In the genomic region with DNA sequence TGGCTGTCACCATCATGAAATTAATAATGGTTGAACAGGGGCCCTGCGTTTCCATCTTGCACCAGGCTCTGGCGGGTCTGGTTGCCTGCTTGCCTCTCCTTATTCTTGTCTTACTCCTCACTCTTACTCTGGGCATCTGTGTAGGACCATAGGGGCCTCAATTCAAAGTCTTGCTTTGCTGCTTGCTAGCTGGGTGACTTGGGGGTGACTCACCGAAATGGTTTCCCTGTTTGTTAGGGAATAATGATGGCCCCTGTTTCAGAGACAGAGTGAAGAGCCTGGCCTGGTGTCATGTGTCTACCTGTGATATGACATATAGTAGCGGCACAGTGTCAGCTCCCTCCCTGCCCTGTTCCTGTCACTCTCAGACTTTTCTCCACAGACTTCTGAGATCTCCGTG, we compare ENCODE assay signal across 17 cellular contexts. TPM values are rescaled to one million over a fixed set of nuclear protein-coding genes. Genes with fewer than 3 reads are reported as not detected.
DNase-seq lines count a peak whose midpoint lies in the region; ATAC-seq and TF ChIP-seq lines count a peak whose summit lies in the region.
"Had no signal": no experiment of that assay in that cellular context is flagged by ENCODE, and none has a peak within 500 bp of the region (broad histone marks: within the 10 kb centered on the region; RNA-seq: fewer than 3 reads in every experiment).

No MANE protein-coding gene starts in this region.

- peaks cover 9% of the 10 kb centered on the region for H3F3A ChIP-seq in smooth muscle cell (ENCODE audit: low read depth)

- peaks cover 37% of the 10 kb centered on the region for H3K4me1 Mint-ChIP-seq in activated CD4-positive, alpha-beta T cell treated with anti-CD3 and anti-CD28 coated beads, Interleukin-2, amount 10 ng/mL, durations not matched to agents 24 days and 14 days
- H3K4me1 Mint-ChIP-seq in activated CD4-positive, alpha-beta T cell treated with anti-CD3 and anti-CD28 coated beads, Interleukin-2, amount 10 ng/mL, durations not matched to agents 7 days and 5 days = peaks cover 7% of the 10 kb centered on the region

- H3K9me3 ChIP-seq in IMR-90 (ENCODE audit: control insufficient read depth, insufficient read depth, low read length) (no peaks in the 10 kb centered on the region), smooth muscle cell (replicated peaks; ENCODE audit: low read depth) (no peaks in the 10 kb centered on the region)
- H3K9me3 ChIP-seq: Caco-2, neutrophil had no signal

- peak overlapping the region; percentile 8 for H2AK9ac ChIP-seq in IMR-90 (replicated peaks; ENCODE audit: low read depth, low read length, poor library complexity)

- H3K18ac ChIP-seq in IMR-90 (ENCODE audit: low read depth, low read length) = no peak overlapping the region

- H3K4me3 ChIP-seq in IMR-90 (ENCODE audit: insufficient read depth, low read depth, low read length) = no peak overlapping the region
- no peak overlapping the region for H3K4me3 ChIP-seq in smooth muscle cell

- peaks cover 5% of the 10 kb centered on the region for H3K27me3 ChIP-seq in IMR-90 (ENCODE audit: control insufficient read depth, insufficient read depth, low read length)
- no peaks in the 10 kb centered on the region for H3K27me3 ChIP-seq in smooth muscle cell (ENCODE audit: low read depth)
- H3K27me3 ChIP-seq: neutrophil had no signal

- no peak overlapping the region; a peak in 1 of 4 replicates for H4K8ac ChIP-seq in IMR-90 (ENCODE audit: low read depth in 2 of 2, low read length in 2 of 2)

- H3K79me2 ChIP-seq in smooth muscle cell (ENCODE audit: low read depth) = no peaks in the 10 kb centered on the region

- H3K23ac ChIP-seq in IMR-90 (ENCODE audit: low read depth, low read length) = no peak overlapping the region

- no peak for TF ChIP-seq CTCF in IMR-90 (conservative IDR thresholded peaks at IDR 0.05; ENCODE audit: low read depth, low read length)
- no peak for TF ChIP-seq CTCF in smooth muscle cell (IDR thresholded peaks at IDR 0.05; ENCODE audit: borderline replicate concordance, insufficient read depth, poor library complexity, severe bottlenecking)
- TF ChIP-seq CTCF in omental fat pad (IDR thresholded peaks at IDR 0.05) = no peak
- TF ChIP-seq CTCF in GM10248 (IDR thresholded peaks at IDR 0.05; ENCODE audit: control extremely low read depth, extremely low read depth, low read depth, missing control alignments) = no peak

- H3K27ac ChIP-seq in IMR-90 (ENCODE audit: insufficient read depth, low read length) (no peak overlapping the region), smooth muscle cell (ENCODE audit: low read depth) (peak overlapping the region; percentile 82)

- no TSS peak for BruUV-seq in IMR-90 (replicated peaks; lab: Mats Ljungman, UMichigan)

- H3K36me3 ChIP-seq in IMR-90 (ENCODE audit: control insufficient read depth, insufficient read depth, low read length) (no peaks in the 10 kb centered on the region), smooth muscle cell (ENCODE audit: low read depth) (no peaks in the 10 kb centered on the region)
- H3K36me3 ChIP-seq: neutrophil had no signal

- no peak overlapping the region for H3K9ac ChIP-seq in IMR-90 (ENCODE audit: low read depth, low read length)
- H3K9ac ChIP-seq in smooth muscle cell (ENCODE audit: low read depth) = no peak overlapping the region

- no peaks in the 10 kb centered on the region; the same call in 1 of the 2 replicates for H3K9me1 ChIP-seq in IMR-90 (ENCODE audit: insufficient read depth, low read length)

- peak overlapping the region; percentile 93 for H3K27ac Mint-ChIP-seq in activated CD4-positive, alpha-beta T cell treated with anti-CD3 and anti-CD28 coated beads, Interleukin-2, amount 10 ng/mL, durations not matched to agents 24 days and 14 days
- H3K27ac Mint-ChIP-seq in activated CD4-positive, alpha-beta T cell treated with anti-CD3 and anti-CD28 coated beads, Interleukin-2, amount 10 ng/mL, durations not matched to agents 7 days and 5 days = no peak overlapping the region
- H3K27ac Mint-ChIP-seq: T-helper 1 cell treated with Interleukin-12 subunit alpha and Interleukin-12 subunit beta and Interleukin-4 antibody, amounts not matched to agents 30 μg/mL and 1 μg/mL, for 36 hours had no signal

- H4K91ac ChIP-seq in IMR-90 (ENCODE audit: insufficient read depth, low read depth, low read length) = no peak overlapping the region

- H3K4ac ChIP-seq in IMR-90 (ENCODE audit: low read depth, low read length) = no peak overlapping the region

- H3K14ac ChIP-seq in IMR-90 (replicated peaks; ENCODE audit: low read depth, low read length) = no peak overlapping the region

- H3K4me3 Mint-ChIP-seq in activated CD4-positive, alpha-beta T cell treated with anti-CD3 and anti-CD28 coated beads, Interleukin-2, amount 10 ng/mL, durations not matched to agents 24 days and 14 days = no peak overlapping the region
- no peak overlapping the region for H3K4me3 Mint-ChIP-seq in activated CD4-positive, alpha-beta T cell treated with anti-CD3 and anti-CD28 coated beads, Interleukin-2, amount 10 ng/mL, durations not matched to agents 7 days and 5 days
- H3K4me3 Mint-ChIP-seq: effector memory CD8-positive, alpha-beta T cell; IgD-negative memory B cell; T-helper 1 cell treated with Interleukin-12 subunit alpha and Interleukin-12 subunit beta and Interleukin-4 antibody, amounts not matched to agents 30 μg/mL and 1 μg/mL, for 36 hours had no signal

- no peaks in the 10 kb centered on the region for H4K20me1 ChIP-seq in IMR-90 (ENCODE audit: insufficient read depth, low read length)
- no peaks in the 10 kb centered on the region for H4K20me1 ChIP-seq in smooth muscle cell (ENCODE audit: low read depth)

- no peak overlapping the region; the same call in 1 of the 2 replicates for H2AK5ac ChIP-seq in IMR-90 (ENCODE audit: low read depth, low read length)

- H4K5ac ChIP-seq in IMR-90 (ENCODE audit: low read depth, low read length) = no peak overlapping the region

- no peaks in the 10 kb centered on the region for H3K79me1 ChIP-seq in IMR-90 (ENCODE audit: low read depth in 1 of 2, low read length in 2 of 2)

- H2BK15ac ChIP-seq in IMR-90 (ENCODE audit: low read depth, low read length) = no peak overlapping the region

- peaks cover 4% of the 10 kb centered on the region for H3K36me3 Mint-ChIP-seq in activated CD4-positive, alpha-beta T cell treated with anti-CD3 and anti-CD28 coated beads, Interleukin-2, amount 10 ng/mL, durations not matched to agents 24 days and 14 days (ENCODE audit: low read depth)
- no peaks in the 10 kb centered on the region for H3K36me3 Mint-ChIP-seq in activated CD4-positive, alpha-beta T cell treated with anti-CD3 and anti-CD28 coated beads, Interleukin-2, amount 10 ng/mL, durations not matched to agents 7 days and 5 days (ENCODE audit: low read depth)

- H3K56ac ChIP-seq in IMR-90 (ENCODE audit: extremely low read depth, insufficient read depth, low read length) = no peak overlapping the region

- H3K9me3 Mint-ChIP-seq in activated CD4-positive, alpha-beta T cell treated with anti-CD3 and anti-CD28 coated beads, Interleukin-2, amount 10 ng/mL, durations not matched to agents 24 days and 14 days = no peaks in the 10 kb centered on the region
- no peaks in the 10 kb centered on the region for H3K9me3 Mint-ChIP-seq in activated CD4-positive, alpha-beta T cell treated with anti-CD3 and anti-CD28 coated beads, Interleukin-2, amount 10 ng/mL, durations not matched to agents 7 days and 5 days
- H3K9me3 Mint-ChIP-seq: effector memory CD8-positive, alpha-beta T cell; IgD-negative memory B cell; T-helper 1 cell treated with Interleukin-12 subunit alpha and Interleukin-12 subunit beta and Interleukin-4 antibody, amounts not matched to agents 30 μg/mL and 1 μg/mL, for 36 hours had no signal

- H3K27me3 Mint-ChIP-seq in activated CD4-positive, alpha-beta T cell treated with anti-CD3 and anti-CD28 coated beads, Interleukin-2, amount 10 ng/mL, durations not matched to agents 24 days and 14 days = no peaks in the 10 kb centered on the region
- H3K27me3 Mint-ChIP-seq in activated CD4-positive, alpha-beta T cell treated with anti-CD3 and anti-CD28 coated beads, Interleukin-2, amount 10 ng/mL, durations not matched to agents 7 days and 5 days = no peaks in the 10 kb centered on the region
- H3K27me3 Mint-ChIP-seq: effector memory CD8-positive, alpha-beta T cell; IgD-negative memory B cell had no signal

- ATAC-seq in IMR-90 (ENCODE audit: low read depth) (peak; percentile 18; the same call in 1 of the 2 replicates), omental fat pad (ENCODE audit: low FRiP score) (no peak)
- ATAC-seq: effector memory CD8-positive, alpha-beta T cell had no signal

- no peak for DNase-seq in activated CD4-positive, alpha-beta T cell treated with anti-CD3 and anti-CD28 coated beads, Interleukin-2, amount 10 ng/mL, durations not matched to agents 24 days and 14 days
- no peak for DNase-seq in activated CD4-positive, alpha-beta T cell treated with anti-CD3 and anti-CD28 coated beads, Interleukin-2, amount 10 ng/mL, durations not matched to agents 7 days and 5 days
- DNase-seq in IMR-90 (peak; percentile 33), dermis blood vessel endothelial cell (peak; percentile 13), smooth muscle cell (lab: John Stamatoyannopoulos, UW; ENCODE audit: unreplicated experiment) (no peak), omental fat pad (ENCODE audit: low spot score) (no peak), GM10248 (ENCODE audit: extremely low spot score) (no peak), head of caudate nucleus (no peak)
- DNase-seq: activated CD4-positive, alpha-beta T cell treated with anti-CD3 and anti-CD28 coated beads for 4 hours; activated gamma-delta T cell treated with Interleukin-2 at 50 U/mL for 16 hours; Caco-2; effector memory CD8-positive, alpha-beta T cell; RPMI8226; stimulated activated CD4-positive, alpha-beta T cell treated with anti-CD3 and anti-CD28 coated beads, Interleukin-4, amount 100 ng/mL, for 4 hours had no signal

- H3K4me2 ChIP-seq in IMR-90 (ENCODE audit: low read depth, low read length) (no peak overlapping the region), smooth muscle cell (no peak overlapping the region)

- H3K4me1 ChIP-seq in IMR-90 (ENCODE audit: control insufficient read depth, insufficient read depth, low read length) (peaks cover 6% of the 10 kb centered on the region; the same call in 1 of the 2 replicates), smooth muscle cell (ENCODE audit: low read depth) (peaks cover 4% of the 10 kb centered on the region)

- POLR2A ChIA-PET in activated CD4-positive, alpha-beta T cell treated with anti-CD3 and anti-CD28 coated beads, Interleukin-2, amount 10 ng/mL, durations not matched to agents 7 days and 5 days (lab: Charles Lee) = no interaction called here
- POLR2A ChIA-PET in IMR-90 (lab: Charles Lee; ENCODE audit: unreplicated experiment) (no interaction called here), GM10248 (lab: Yijun Ruan, JAX) (no interaction called here)

- H2BK5ac ChIP-seq in IMR-90 (ENCODE audit: low read depth, low read length, poor library complexity, severe bottlenecking) = no peak overlapping the region

- TF ChIP-seq POLR2A in IMR-90 (IDR thresholded peaks at IDR 0.05; ENCODE audit: low read depth, low read length) = no peak

- TF ChIP-seq RAD21 in IMR-90 (IDR thresholded peaks at IDR 0.05; ENCODE audit: low read length) = no peak

- H2AFZ ChIP-seq in IMR-90 (replicated peaks; ENCODE audit: low read length, poor library complexity) (peak overlapping the region; percentile 69), smooth muscle cell (ENCODE audit: low read depth) (no peak overlapping the region)

- dilution Hi-C loops in IMR-90 (cut with HindIII; ENCODE audit: low sequenced_read_pairs, unreplicated experiment) = no loop called here

- intact Hi-C loops in activated CD4-positive, alpha-beta T cell treated with anti-CD3 and anti-CD28 coated beads, Interleukin-2, amount 10 ng/mL, durations not matched to agents 24 days and 14 days (cut with micrococcal nuclease) = loop anchor here (5.0 to 10.0 kb wide), 3 partner anchors 342 to 640 kb away; a partner anchor contains a TSS
- intact Hi-C loops in IMR-90 (cut with micrococcal nuclease) = no loop called here
- intact Hi-C loops in head of caudate nucleus (cut with DNase I) = no loop called here

- H2BK120ac ChIP-seq in IMR-90 (ENCODE audit: low read depth, low read length) = no peak overlapping the region

- H2BK20ac ChIP-seq in IMR-90 (ENCODE audit: low read depth, low read length) = no peak overlapping the region

- CTCF ChIA-PET in activated CD4-positive, alpha-beta T cell treated with anti-CD3 and anti-CD28 coated beads, Interleukin-2, amount 10 ng/mL, durations not matched to agents 7 days and 5 days (lab: Charles Lee) = no interaction called here
- CTCF ChIA-PET in IMR-90 (lab: Yijun Ruan, JAX) = no interaction called here
- CTCF ChIA-PET in GM10248 (lab: Yijun Ruan, JAX) = interaction anchor here (0.6 to 2.3 kb wide), 3 partner anchors 11 to 178 kb away, joined by 3 to 6 read pairs (median 4); no protein-coding TSS in a partner anchor

- WGBS in IMR-90 (ENCODE audit: extremely low coverage in 2 of 2, insufficient read length in 1 of 2), 2 experiments = no CpG with 5 or more reads among the region's 5 CpGs
- 86% methylated on average over 5 of the region's 5 CpGs for WGBS in smooth muscle cell (ENCODE audit: low lambda C conversion rate)

- in situ Hi-C loops in IMR-90 (cut with MboI; ENCODE audit: low sequenced_read_pairs) = no loop called here

RNA-seq across cellular contexts. Expression of a gene that starts 24.6 kb away (rescaled TPM):
- 19.5 and 20.0 TPM in 2 replicates for total RNA-seq in activated CD4-positive, alpha-beta T cell treated with anti-CD3 and anti-CD28 coated beads, Interleukin-2, amount 10 ng/mL, durations not matched to agents 24 days and 14 days
- total RNA-seq in activated CD4-positive, alpha-beta T cell treated with anti-CD3 and anti-CD28 coated beads, Interleukin-2, amount 10 ng/mL, durations not matched to agents 7 days and 5 days = 1 to 10 TPM; 7.1 to 8.2 TPM
- total RNA-seq in IMR-90 (2012; rRNA removed) = 0.18 and 0.28 TPM in 2 replicates
- polyA plus RNA-seq in IMR-90 (2012; rRNA removed) = 1.9 and 2.3 TPM in 2 replicates
- 1.3 and 2.1 TPM in 2 replicates for polyA plus RNA-seq in IMR-90 (2012; cell fraction: cytosol; rRNA removed)
- 2.6 and 5.8 TPM in 2 replicates for polyA plus RNA-seq in IMR-90 (2012; cell fraction: nucleus; rRNA removed; ENCODE audit: low replicate concordance)
- 5.1 and 5.8 TPM in 2 replicates for total RNA-seq in dermis blood vessel endothelial cell
- total RNA-seq in smooth muscle cell = 2.0 and 4.6 TPM in 2 replicates
- 5.3 and 6.0 TPM in 2 replicates for polyA plus RNA-seq in smooth muscle cell
- 10 to 100 TPM in 1 of 4 donors, 1 to 10 TPM in 3; 4.4 to 12.0 (median 6.7) TPM for total RNA-seq in omental fat pad

Comparison
In these comparisons a context has a peak if more than half of its experiments do, and no peak if none do; other contexts are left out.
1. DNase-seq: peak in IMR-90 (single experiment) and dermis blood vessel endothelial cell (single experiment); none in activated CD4-positive, alpha-beta T cell treated with anti-CD3 and anti-CD28 coated beads, Interleukin-2, amount 10 ng/mL, durations not matched to agents 24 days and 14 days (single experiment), activated CD4-positive, alpha-beta T cell treated with anti-CD3 and anti-CD28 coated beads, Interleukin-2, amount 10 ng/mL, durations not matched to agents 7 days and 5 days (single experiment), smooth muscle cell (single experiment), omental fat pad (single experiment), GM10248 (single experiment) and head of caudate nucleus (0 of 42).